ENCODE assay signal across 1 cellular context in genomic region chr9:93951655-93952118, GRCh38.
TF ChIP-seq lines count a peak whose summit lies in the region.

No MANE protein-coding gene starts in this region.

TF ChIP-seq in endothelial cell of umbilical vein, 7 proteins besides CTCF, POLR2A, EP300 and RAD21:
- TF ChIP-seq FOS (IDR thresholded peaks at IDR 0.05; ENCODE audit: borderline replicate concordance, insufficient read depth, low read length), result no peak
- TF ChIP-seq GATA2 (IDR thresholded peaks at IDR 0.05; ENCODE audit: insufficient read depth, insufficient read length, low read depth, low read length), result no peak
- no peak for TF ChIP-seq MYC (IDR thresholded peaks at IDR 0.05; ENCODE audit: low read depth, low read length)
- peak; percentile 52 for TF ChIP-seq EZH2 (IDR thresholded peaks at IDR 0.05; ENCODE audit: borderline replicate concordance, low read depth, low read length, severe bottlenecking)
- no peak for TF ChIP-seq POLR2AphosphoS5 (IDR thresholded peaks at IDR 0.05; ENCODE audit: insufficient read depth, low read depth, low read length)
